1 cellular context compared by ENCODE assay signal in the genomic region with DNA sequence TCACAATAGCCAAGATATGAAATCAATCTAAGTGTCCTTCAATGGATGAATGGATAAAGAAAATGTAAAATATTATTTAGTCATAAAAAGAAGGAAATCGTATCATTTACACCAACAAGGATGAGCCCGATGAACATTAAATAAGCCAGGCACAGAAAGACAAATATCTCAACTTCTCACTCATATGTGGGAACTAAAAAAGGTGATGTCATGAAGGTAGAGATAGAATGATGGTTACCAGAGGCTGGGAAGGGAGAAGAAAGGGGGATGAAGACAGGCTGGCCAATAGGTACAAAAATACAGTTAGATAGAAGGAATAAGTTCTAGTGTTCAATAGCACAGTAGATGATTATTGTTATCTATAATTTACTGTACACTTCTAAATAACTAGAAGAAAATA.
TF ChIP-seq lines count a peak whose summit lies in the region.

No MANE protein-coding gene starts in this region.

TF ChIP-seq in HEK293, 187 proteins besides CTCF, POLR2A, EP300 and RAD21:
- TF ChIP-seq, protein P1, sequence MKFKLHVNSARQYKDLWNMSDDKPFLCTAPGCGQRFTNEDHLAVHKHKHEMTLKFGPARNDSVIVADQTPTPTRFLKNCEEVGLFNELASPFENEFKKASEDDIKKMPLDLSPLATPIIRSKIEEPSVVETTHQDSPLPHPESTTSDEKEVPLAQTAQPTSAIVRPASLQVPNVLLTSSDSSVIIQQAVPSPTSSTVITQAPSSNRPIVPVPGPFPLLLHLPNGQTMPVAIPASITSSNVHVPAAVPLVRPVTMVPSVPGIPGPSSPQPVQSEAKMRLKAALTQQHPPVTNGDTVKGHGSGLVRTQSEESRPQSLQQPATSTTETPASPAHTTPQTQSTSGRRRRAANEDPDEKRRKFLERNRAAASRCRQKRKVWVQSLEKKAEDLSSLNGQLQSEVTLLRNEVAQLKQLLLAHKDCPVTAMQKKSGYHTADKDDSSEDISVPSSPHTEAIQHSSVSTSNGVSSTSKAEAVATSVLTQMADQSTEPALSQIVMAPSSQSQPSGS (tag by site-specific recombination; IDR thresholded peaks at IDR 0.05; ENCODE audit: low read depth): peak; percentile 73
- no peak for TF ChIP-seq EGR2 (tag by site-specific recombination; IDR thresholded peaks at IDR 0.05; ENCODE audit: low read depth)
- TF ChIP-seq, protein P2, sequence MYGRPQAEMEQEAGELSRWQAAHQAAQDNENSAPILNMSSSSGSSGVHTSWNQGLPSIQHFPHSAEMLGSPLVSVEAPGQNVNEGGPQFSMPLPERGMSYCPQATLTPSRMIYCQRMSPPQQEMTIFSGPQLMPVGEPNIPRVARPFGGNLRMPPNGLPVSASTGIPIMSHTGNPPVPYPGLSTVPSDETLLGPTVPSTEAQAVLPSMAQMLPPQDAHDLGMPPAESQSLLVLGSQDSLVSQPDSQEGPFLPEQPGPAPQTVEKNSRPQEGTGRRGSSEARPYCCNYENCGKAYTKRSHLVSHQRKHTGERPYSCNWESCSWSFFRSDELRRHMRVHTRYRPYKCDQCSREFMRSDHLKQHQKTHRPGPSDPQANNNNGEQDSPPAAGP (tag by site-specific recombination; IDR thresholded peaks at IDR 0.05): no peak
